Comparison of ENCODE assay signal across 15 cellular contexts in genomic region chr5:124207118-124207517, GRCh38.
A peak's percentile ranks its signal among the peaks of the same experiment; 100 is the strongest.
DNase-seq lines count a peak whose midpoint lies in the region; ATAC-seq and TF ChIP-seq lines count a peak whose summit lies in the region.
"Had no signal": no experiment of that assay in that cellular context is flagged by ENCODE, and none has a peak within 500 bp of the region (broad histone marks: within the 10 kb centered on the region; RNA-seq: fewer than 3 reads in every experiment).

No MANE protein-coding gene starts in this region.

- TF ChIP-seq POLR2A in esophagus muscularis mucosa (IDR thresholded peaks at IDR 0.05; ENCODE audit: low read depth): no peak

- peaks cover 5% of the 10 kb centered on the region for H3K27me3 Mint-ChIP-seq in neural progenitor cell (ENCODE audit: insufficient read depth, low read depth)
- H3K27me3 Mint-ChIP-seq: CD4-positive, CD25-positive, alpha-beta regulatory T cell had no signal

- intact Hi-C loops in left colon (cut with DNase I, micrococcal nuclease) (no loop called here), esophagus muscularis mucosa (cut with DNase I) (no loop called here)

- H3F3A ChIP-seq in neural progenitor cell (ENCODE audit: low read depth): no peaks in the 10 kb centered on the region

- H3K9me3 Mint-ChIP-seq in neural progenitor cell: peaks cover 34% of the 10 kb centered on the region

- no peak overlapping the region for H3K27ac Mint-ChIP-seq in neural progenitor cell
- H3K27ac Mint-ChIP-seq: CD8-positive, alpha-beta memory T cell; GM23338 had no signal

- H3K4me3 Mint-ChIP-seq in neural progenitor cell: no peak overlapping the region
- H3K4me3 Mint-ChIP-seq: CD4-positive, CD25-positive, alpha-beta regulatory T cell; CD8-positive, alpha-beta memory T cell; GM23338 had no signal

- H2AFZ ChIP-seq in neural progenitor cell (replicated peaks): no peak overlapping the region
- H2AFZ ChIP-seq: GM23338 had no signal

- no peaks in the 10 kb centered on the region for H3K4me1 ChIP-seq in neural progenitor cell
- H3K4me1 ChIP-seq in esophagus muscularis mucosa: no peaks in the 10 kb centered on the region
- H3K4me1 ChIP-seq: BE2C, Caco-2 had no signal

- peaks cover 8% of the 10 kb centered on the region for H3K9me3 ChIP-seq in neural progenitor cell (ENCODE audit: low read depth)
- no peaks in the 10 kb centered on the region for H3K9me3 ChIP-seq in esophagus muscularis mucosa
- H3K9me3 ChIP-seq: BE2C, Caco-2 had no signal

- peak; percentile 89 for ATAC-seq in left colon
- ATAC-seq: GM23338, HepG2 had no signal

- TF ChIP-seq CTCF in LNCaP clone FGC (IDR thresholded peaks at IDR 0.05; ENCODE audit: control insufficient read depth, extremely low read depth, insufficient read depth) (no peak), neural progenitor cell (IDR thresholded peaks at IDR 0.05) (no peak), esophagus muscularis mucosa (IDR thresholded peaks at IDR 0.05) (no peak)

- no peaks in the 10 kb centered on the region for H4K20me1 ChIP-seq in neural progenitor cell (ENCODE audit: low read depth)

- H3K27me3 ChIP-seq in neural progenitor cell (no peaks in the 10 kb centered on the region), esophagus muscularis mucosa (no peaks in the 10 kb centered on the region)
- H3K27me3 ChIP-seq: BE2C had no signal

- no peaks in the 10 kb centered on the region for H3K4me1 Mint-ChIP-seq in neural progenitor cell
- H3K4me1 Mint-ChIP-seq: CD4-positive, CD25-positive, alpha-beta regulatory T cell; CD8-positive, alpha-beta memory T cell; GM23338 had no signal

- H3K4me2 ChIP-seq in neural progenitor cell: no peak overlapping the region
- H3K4me2 ChIP-seq: GM23338 had no signal

- CTCF ChIA-PET in HEK293T (lab: Yijun Ruan, JAX): no interaction called here

- peaks cover 10% of the 10 kb centered on the region for H3K36me3 Mint-ChIP-seq in neural progenitor cell
- H3K36me3 Mint-ChIP-seq: CD4-positive, CD25-positive, alpha-beta regulatory T cell; CD8-positive, alpha-beta memory T cell had no signal

- H3K36me3 ChIP-seq in neural progenitor cell: no peaks in the 10 kb centered on the region
- H3K36me3 ChIP-seq in esophagus muscularis mucosa: no peaks in the 10 kb centered on the region
- H3K36me3 ChIP-seq: BE2C had no signal

- no peak for DNase-seq in HEK293T (ENCODE audit: extremely low spot score)
- DNase-seq in LNCaP clone FGC (ENCODE audit: low read depth): peak; percentile 52
- DNase-seq in left colon: no peak
- no peak for DNase-seq in neural progenitor cell (ENCODE audit: low spot score)
- DNase-seq in esophagus muscularis mucosa (ENCODE audit: extremely low spot score): no peak
- no peak for DNase-seq in cerebellum (ENCODE audit: low spot score)
- DNase-seq: BE2C; C1 segment of cervical spinal cord; CD4-positive, CD25-positive, alpha-beta regulatory T cell; CD8-positive, alpha-beta memory T cell; GF-D8; HCEC 1CT had no signal

- H3K79me2 ChIP-seq in neural progenitor cell (ENCODE audit: low read depth): no peaks in the 10 kb centered on the region

- H3K9ac ChIP-seq in neural progenitor cell: no peak overlapping the region

- POLR2A ChIA-PET in HEK293T (lab: Yijun Ruan, JAX): no interaction called here

- H3K27ac ChIP-seq in neural progenitor cell (no peak overlapping the region), esophagus muscularis mucosa (replicated peaks in 1 of 4) (no peak overlapping the region)

- WGBS in esophagus muscularis mucosa: 88% methylated on average over 3 of the region's 3 CpGs

- H3K4me3 ChIP-seq in LNCaP clone FGC (ENCODE audit: low read depth, low read length) (no peak overlapping the region), neural progenitor cell (no peak overlapping the region), esophagus muscularis mucosa (no peak overlapping the region)
- H3K4me3 ChIP-seq: GM23338 had no signal

- TF ChIP-seq EP300 in esophagus muscularis mucosa (IDR thresholded peaks at IDR 0.05): no peak

TF ChIP-seq in HEK293T, 16 proteins besides CTCF, POLR2A, EP300 and RAD21:
- TF ChIP-seq ZNF384 (IDR thresholded peaks at IDR 0.05) (no peak), PKNOX1 (IDR thresholded peaks at IDR 0.05) (peak; percentile 93), SUZ12 (IDR thresholded peaks at IDR 0.05) (no peak), L3MBTL2 (conservative IDR thresholded peaks at IDR 0.05) (no peak), FOXA1 (IDR thresholded peaks at IDR 0.05) (no peak), CTBP1 (IDR thresholded peaks at IDR 0.05; ENCODE audit: borderline replicate concordance) (peak; percentile 81), ARNT (IDR thresholded peaks at IDR 0.05) (no peak)
